20 cellular contexts compared by ENCODE assay signal in genomic region chr20:62096421-62097380, GRCh38. TPM values are rescaled to one million over a fixed set of nuclear protein-coding genes. Genes with fewer than 3 reads are reported as not detected.
DNase-seq lines count a peak whose midpoint lies in the region; ATAC-seq, FAIRE-seq and TF ChIP-seq lines count a peak whose summit lies in the region.
"Had no signal": no experiment of that assay in that cellular context is flagged by ENCODE, and none has a peak within 500 bp of the region (broad histone marks: within the 10 kb centered on the region; RNA-seq: fewer than 3 reads in every experiment).

No MANE protein-coding gene starts in this region.

- H3K4me1 Mint-ChIP-seq in osteocyte (ENCODE audit: unreplicated experiment) = no peaks in the 10 kb centered on the region
- H3K4me1 Mint-ChIP-seq: CD4-positive, CD25-positive, alpha-beta regulatory T cell; CD8-positive, alpha-beta memory T cell; H9 had no signal

- peaks cover 2% of the 10 kb centered on the region for H3K36me3 Mint-ChIP-seq in osteocyte (ENCODE audit: unreplicated experiment)

- TF ChIP-seq CTCF in HepG2 (CRISPR knock-in tag; IDR thresholded peaks at IDR 0.05) = peak; percentile 68
- TF ChIP-seq CTCF in right lobe of liver (IDR thresholded peaks at IDR 0.05) = no peak
- TF ChIP-seq CTCF in osteocyte (IDR thresholded peaks at IDR 0.05) = no peak

- intact Hi-C loops in HepG2 (cut with micrococcal nuclease; ENCODE audit: unreplicated experiment) = no loop called here
- intact Hi-C loops in right lobe of liver (cut with DNase I) = no loop called here

- H2AFZ ChIP-seq in HepG2 (ENCODE audit: low read length) = no peak overlapping the region

- H4K20me1 ChIP-seq in HepG2 (ENCODE audit: insufficient read depth, low read length) = no peaks in the 10 kb centered on the region; the same call in 1 of the 2 replicates

- peak; percentile 49 for ATAC-seq in HepG2
- no peak for ATAC-seq in right lobe of liver
- ATAC-seq in HG02885 (IDR thresholded peaks at IDR 0.05; ENCODE audit: poor library complexity, unreplicated experiment) = no peak
- ATAC-seq: A549, K562 had no signal

- no peak for TF ChIP-seq POLR2A in HepG2 (IDR thresholded peaks at IDR 0.05; ENCODE audit: insufficient read depth in 1 of 2, low read depth in 2 of 2, low read length in 2 of 2)
- no peak for TF ChIP-seq POLR2A in right lobe of liver (IDR thresholded peaks at IDR 0.05)

- in situ Hi-C loops in HepG2 (cut with HindIII; ENCODE audit: extremely low pct_ligation_motif_present, low pct_unique_long_range_greater_than_20kb) = no loop called here

- POLR2A ChIA-PET in HepG2 (lab: Yijun Ruan, JAX) = no interaction called here

- no peak overlapping the region for H3K4me3 ChIP-seq in HepG2 (replicated peaks in 1 of 3; ENCODE audit: insufficient read depth in 1 of 3, low read depth in 2 of 3, low read length in 3 of 3)
- no peak overlapping the region for H3K4me3 ChIP-seq in right lobe of liver
- H3K4me3 ChIP-seq: A549, K562 had no signal

- no peak overlapping the region for H3K27ac Mint-ChIP-seq in osteocyte (ENCODE audit: unreplicated experiment)
- H3K27ac Mint-ChIP-seq: CD4-positive, CD25-positive, alpha-beta regulatory T cell had no signal

- H3K36me3 ChIP-seq in HepG2 (replicated peaks in 1 of 2; ENCODE audit: control insufficient read depth in 1 of 2, insufficient read depth in 2 of 2, low read length in 2 of 2) = no peaks in the 10 kb centered on the region
- no peaks in the 10 kb centered on the region for H3K36me3 ChIP-seq in right lobe of liver

- H3K9me3 Mint-ChIP-seq in osteocyte (ENCODE audit: unreplicated experiment) = peaks cover 11% of the 10 kb centered on the region
- H3K9me3 Mint-ChIP-seq: H9 had no signal

- H3K79me2 ChIP-seq in HepG2 (ENCODE audit: insufficient read depth, low read length) = no peaks in the 10 kb centered on the region

- no peak overlapping the region for H3K27ac ChIP-seq in HepG2 (ENCODE audit: extremely low read length, insufficient read depth, low read length)
- no peak overlapping the region for H3K27ac ChIP-seq in right lobe of liver
- H3K27ac ChIP-seq: 22Rv1, A549 had no signal

- CTCF ChIA-PET in HepG2 (lab: Yijun Ruan, JAX; ENCODE audit: low intra/inter-chr PET ratio, low total read pairs) = no interaction called here

- H3K4me1 ChIP-seq in HepG2 (ENCODE audit: insufficient read depth, low read length) = no peaks in the 10 kb centered on the region
- H3K4me1 ChIP-seq in right lobe of liver = no peaks in the 10 kb centered on the region
- H3K4me1 ChIP-seq: A549 had no signal

- no peak overlapping the region for H3K4me3 Mint-ChIP-seq in osteocyte (ENCODE audit: unreplicated experiment)
- H3K4me3 Mint-ChIP-seq: CD4-positive, CD25-positive, alpha-beta regulatory T cell; CD8-positive, alpha-beta memory T cell; H9 had no signal

- FAIRE-seq in HepG2 (lab: Jason Lieb, UNC) (no peak), HTR-8/SVneo (lab: Jason Lieb, UNC) (peak; percentile 85)
- FAIRE-seq: A549, D721Med, G401.6, GM12892 had no signal

- no peak overlapping the region for H3K4me2 ChIP-seq in HepG2 (ENCODE audit: low read depth, low read length)
- H3K4me2 ChIP-seq: A549 had no signal

- no peak for TF ChIP-seq RAD21 in HepG2 (CRISPR knock-in tag; IDR thresholded peaks at IDR 0.05)

- H3K27me3 Mint-ChIP-seq in osteocyte (ENCODE audit: unreplicated experiment) = peaks cover 4% of the 10 kb centered on the region

- BruUV-seq in HepG2 (replicated peaks; lab: Mats Ljungman, UMichigan) = no TSS peak

- H3K9me3 ChIP-seq in HepG2 (ENCODE audit: low read length) (no peaks in the 10 kb centered on the region), right lobe of liver (peaks cover 0 to 3% (median 0%) of the 10 kb centered on the region in 4 donors)

- H3K27me3 ChIP-seq in HepG2 (ENCODE audit: control insufficient read depth in 1 of 2, insufficient read depth in 2 of 2, low read length in 2 of 2) (peaks cover 24 to 74% of the 10 kb centered on the region in 2 experiments), right lobe of liver (no peaks in the 10 kb centered on the region)

- no peak for DNase-seq in HepG2 (ENCODE audit: low spot score)
- DNase-seq in right lobe of liver = no peak
- DNase-seq in HTR-8/SVneo (ENCODE audit: insufficient read length, low spot score) = no peak
- peak; percentile 84 for DNase-seq in osteocyte (ENCODE audit: extremely low spot score, unreplicated experiment)
- no peak for DNase-seq in NCI-H1694 (lab: John Stamatoyannopoulos, UW)
- no peak for DNase-seq in iPS-NIHi7 (ENCODE audit: extremely low spot score)
- DNase-seq: C1 segment of cervical spinal cord; CD4-positive, CD25-positive, alpha-beta regulatory T cell; CD8-positive, alpha-beta memory T cell; COR-L47; GOT3; H9; IMR-90 had no signal

- H3K9ac ChIP-seq in HepG2 (ENCODE audit: insufficient read depth, low read depth, low read length) = no peak overlapping the region

- 54% methylated on average over 22 of the region's 30 CpGs for WGBS in HepG2 (ENCODE audit: low lambda C conversion rate)
- WGBS in right lobe of liver (ENCODE audit: insufficient coverage, low coverage, low lambda C conversion rate, missing lambda C conversion rate) = 88% methylated on average over 4 of the region's 30 CpGs

- TF ChIP-seq EP300 in HepG2 (IDR thresholded peaks at IDR 0.05; ENCODE audit: low read depth in 2 of 2, low read length in 2 of 2) (no peak), HepG2 (CRISPR knock-in tag; IDR thresholded peaks at IDR 0.05; ENCODE audit: borderline replicate concordance) (no peak)

RNA-seq across cellular contexts. Expression of gene LSM14B, which starts 25.6 kb away (rescaled TPM):
- total RNA-seq in HepG2 (2016; rRNA removed; fragmentation: Illumina TruSeq; extraction: Trizol) (77.7 and 79.2 TPM in 2 replicates), right lobe of liver (10 to 100 TPM in 5 of 6 experiments, 1 to 10 TPM in 1; 9.5 to 19.8 (median 14.2) TPM), osteocyte (67.8 and 68.7 TPM in 2 replicates)
- 24.5 and 25.5 TPM in 2 replicates for total RNA-seq in HepG2 (2016; cell fraction: cytosol; rRNA removed; fragmentation: Illumina TruSeq; extraction: Trizol; ENCODE audit: low read depth)
- 67.6 and 79.5 TPM in 2 replicates for total RNA-seq in HepG2 (2016; cell fraction: insoluble cytoplasmic fraction; rRNA removed; fragmentation: Illumina TruSeq; extraction: Trizol)
- total RNA-seq in HepG2 (2016; cell fraction: membrane; rRNA removed; fragmentation: Illumina TruSeq; extraction: Trizol) = 64.7 and 64.9 TPM in 2 replicates
- total RNA-seq in HepG2 (2016; cell fraction: nucleus; rRNA removed; fragmentation: Illumina TruSeq; extraction: Trizol) = 45.7 and 51.1 TPM in 2 replicates
- 43.3 and 50.4 TPM in 2 replicates for polyA plus RNA-seq in HepG2 (2011; rRNA removed)
- polyA plus RNA-seq in HepG2 (2011; cell fraction: cytosol; rRNA removed) = 24.6 and 38.4 TPM in 2 replicates
- polyA plus RNA-seq in HepG2 (2011; cell fraction: nucleus; rRNA removed) = 68.1 and 80.1 TPM in 2 replicates
- 35.5 and 43.9 TPM in 2 replicates for polyA plus RNA-seq in HepG2 (2012)
- 15.6 and 19.3 TPM in 2 replicates for polyA plus RNA-seq in HepG2 (2016; cell fraction: cytosol; fragmentation: Illumina TruSeq; extraction: Trizol; ENCODE audit: low read depth)
- 70.8 and 83.3 TPM in 2 replicates for polyA plus RNA-seq in HepG2 (2016; cell fraction: insoluble cytoplasmic fraction; fragmentation: Illumina TruSeq; extraction: Trizol; ENCODE audit: low read depth)
- 38.0 and 40.1 TPM in 2 replicates for polyA plus RNA-seq in HepG2 (2016; cell fraction: membrane; fragmentation: Illumina TruSeq; extraction: Trizol; ENCODE audit: low read depth)
- polyA plus RNA-seq in HepG2 (2016; cell fraction: nucleus; fragmentation: Illumina TruSeq; extraction: Trizol; ENCODE audit: insufficient read depth, low read depth) = 84.6 and 88.2 TPM in 2 replicates
- 41.0 and 77.9 TPM in 2 replicates for polyA minus RNA-seq in HepG2 (2011; rRNA and poly(A)+ RNA removed; ENCODE audit: low replicate concordance)
- polyA minus RNA-seq in HepG2 (2011; cell fraction: cytosol; rRNA and poly(A)+ RNA removed) = 22.8 and 27.3 TPM in 2 replicates
- polyA minus RNA-seq in HepG2 (2011; cell fraction: nucleus; rRNA and poly(A)+ RNA removed) = 35.0 and 37.7 TPM in 2 replicates

RNA-seq across cellular contexts. Expression of gene TAF4, which starts 31.0 kb away (rescaled TPM):
- total RNA-seq in HepG2 (2016; rRNA removed; fragmentation: Illumina TruSeq; extraction: Trizol) (12.0 and 12.2 TPM in 2 replicates), right lobe of liver (10 to 100 TPM in 4 of 6 experiments, 1 to 10 TPM in 2; 9.0 to 13.0 (median 11.3) TPM), osteocyte (17.3 and 22.8 TPM in 2 replicates)
- total RNA-seq in HepG2 (2016; cell fraction: cytosol; rRNA removed; fragmentation: Illumina TruSeq; extraction: Trizol; ENCODE audit: low read depth) = 13.2 and 13.9 TPM in 2 replicates
- total RNA-seq in HepG2 (2016; cell fraction: insoluble cytoplasmic fraction; rRNA removed; fragmentation: Illumina TruSeq; extraction: Trizol) = 10.5 and 10.7 TPM in 2 replicates
- 14.0 and 18.0 TPM in 2 replicates for total RNA-seq in HepG2 (2016; cell fraction: membrane; rRNA removed; fragmentation: Illumina TruSeq; extraction: Trizol)
- 14.1 and 16.1 TPM in 2 replicates for total RNA-seq in HepG2 (2016; cell fraction: nucleus; rRNA removed; fragmentation: Illumina TruSeq; extraction: Trizol)
- polyA plus RNA-seq in HepG2 (2011; rRNA removed) = 5.9 and 6.6 TPM in 2 replicates
- 5.5 and 6.6 TPM in 2 replicates for polyA plus RNA-seq in HepG2 (2011; cell fraction: cytosol; rRNA removed)
- polyA plus RNA-seq in HepG2 (2011; cell fraction: nucleus; rRNA removed) = 27.0 and 32.1 TPM in 2 replicates
- 18.4 and 21.6 TPM in 2 replicates for polyA plus RNA-seq in HepG2 (2012)
- 2.0 and 2.2 TPM in 2 replicates for polyA plus RNA-seq in HepG2 (2016; cell fraction: cytosol; fragmentation: Illumina TruSeq; extraction: Trizol; ENCODE audit: low read depth)
- polyA plus RNA-seq in HepG2 (2016; cell fraction: insoluble cytoplasmic fraction; fragmentation: Illumina TruSeq; extraction: Trizol; ENCODE audit: low read depth) = 19.2 and 31.8 TPM in 2 replicates
- polyA plus RNA-seq in HepG2 (2016; cell fraction: membrane; fragmentation: Illumina TruSeq; extraction: Trizol; ENCODE audit: low read depth) = 8.0 and 10.2 TPM in 2 replicates
- polyA plus RNA-seq in HepG2 (2016; cell fraction: nucleus; fragmentation: Illumina TruSeq; extraction: Trizol; ENCODE audit: insufficient read depth, low read depth) = 44.2 and 48.9 TPM in 2 replicates
- 9.9 and 36.8 TPM in 2 replicates for polyA minus RNA-seq in HepG2 (2011; rRNA and poly(A)+ RNA removed; ENCODE audit: low replicate concordance)
- 21.1 and 21.8 TPM in 2 replicates for polyA minus RNA-seq in HepG2 (2011; cell fraction: cytosol; rRNA and poly(A)+ RNA removed)
- polyA minus RNA-seq in HepG2 (2011; cell fraction: nucleus; rRNA and poly(A)+ RNA removed) = 21.1 and 25.4 TPM in 2 replicates

RNA-seq across cellular contexts. Expression of gene PSMA7, which starts 46.5 kb away (rescaled TPM):
- total RNA-seq in HepG2 (2016; rRNA removed; fragmentation: Illumina TruSeq; extraction: Trizol) = 531 and 639 TPM in 2 replicates
- total RNA-seq in HepG2 (2016; cell fraction: cytosol; rRNA removed; fragmentation: Illumina TruSeq; extraction: Trizol; ENCODE audit: low read depth) = 280 and 300 TPM in 2 replicates
- total RNA-seq in HepG2 (2016; cell fraction: insoluble cytoplasmic fraction; rRNA removed; fragmentation: Illumina TruSeq; extraction: Trizol) = 555 and 661 TPM in 2 replicates
- 259 and 300 TPM in 2 replicates for total RNA-seq in HepG2 (2016; cell fraction: membrane; rRNA removed; fragmentation: Illumina TruSeq; extraction: Trizol)
- 259 and 270 TPM in 2 replicates for total RNA-seq in HepG2 (2016; cell fraction: nucleus; rRNA removed; fragmentation: Illumina TruSeq; extraction: Trizol)
- polyA plus RNA-seq in HepG2 (2011; rRNA removed) = 571 and 631 TPM in 2 replicates
- 539 and 602 TPM in 2 replicates for polyA plus RNA-seq in HepG2 (2011; cell fraction: cytosol; rRNA removed)
- 375 and 401 TPM in 2 replicates for polyA plus RNA-seq in HepG2 (2011; cell fraction: nucleus; rRNA removed)
- polyA plus RNA-seq in HepG2 (2012) = 283 and 330 TPM in 2 replicates
- polyA plus RNA-seq in HepG2 (2016; cell fraction: cytosol; fragmentation: Illumina TruSeq; extraction: Trizol; ENCODE audit: low read depth) = 290 and 328 TPM in 2 replicates
- 656 and 720 TPM in 2 replicates for polyA plus RNA-seq in HepG2 (2016; cell fraction: insoluble cytoplasmic fraction; fragmentation: Illumina TruSeq; extraction: Trizol; ENCODE audit: low read depth)
- 233 and 270 TPM in 2 replicates for polyA plus RNA-seq in HepG2 (2016; cell fraction: membrane; fragmentation: Illumina TruSeq; extraction: Trizol; ENCODE audit: low read depth)
- 418 and 431 TPM in 2 replicates for polyA plus RNA-seq in HepG2 (2016; cell fraction: nucleus; fragmentation: Illumina TruSeq; extraction: Trizol; ENCODE audit: insufficient read depth, low read depth)
- polyA minus RNA-seq in HepG2 (2011; rRNA and poly(A)+ RNA removed; ENCODE audit: low replicate concordance) = 380 and 541 TPM in 2 replicates
- 93.0 and 111 TPM in 2 replicates for polyA minus RNA-seq in HepG2 (2011; cell fraction: cytosol; rRNA and poly(A)+ RNA removed)
- 111 and 120 TPM in 2 replicates for polyA minus RNA-seq in HepG2 (2011; cell fraction: nucleus; rRNA and poly(A)+ RNA removed)
- 100 to 1,000 TPM; 108 to 268 (median 116) TPM for total RNA-seq in right lobe of liver
- total RNA-seq in osteocyte = 209 and 217 TPM in 2 replicates

RNA-seq across cellular contexts. Expression of gene SS18L1, which starts 46.9 kb away (rescaled TPM):
- total RNA-seq in HepG2 (2016; rRNA removed; fragmentation: Illumina TruSeq; extraction: Trizol) = 15.3 and 17.8 TPM in 2 replicates
- total RNA-seq in HepG2 (2016; cell fraction: cytosol; rRNA removed; fragmentation: Illumina TruSeq; extraction: Trizol; ENCODE audit: low read depth) = 8.6 and 10.0 TPM in 2 replicates
- 14.3 and 17.3 TPM in 2 replicates for total RNA-seq in HepG2 (2016; cell fraction: insoluble cytoplasmic fraction; rRNA removed; fragmentation: Illumina TruSeq; extraction: Trizol)
- total RNA-seq in HepG2 (2016; cell fraction: membrane; rRNA removed; fragmentation: Illumina TruSeq; extraction: Trizol) = 13.2 and 13.6 TPM in 2 replicates
- 21.3 and 26.0 TPM in 2 replicates for total RNA-seq in HepG2 (2016; cell fraction: nucleus; rRNA removed; fragmentation: Illumina TruSeq; extraction: Trizol)
- polyA plus RNA-seq in HepG2 (2011; rRNA removed) = 27.6 and 32.0 TPM in 2 replicates
- 13.9 and 24.3 TPM in 2 replicates for polyA plus RNA-seq in HepG2 (2011; cell fraction: cytosol; rRNA removed)
- polyA plus RNA-seq in HepG2 (2011; cell fraction: nucleus; rRNA removed) = 94.6 and 141 TPM in 2 replicates
- 16.9 and 17.6 TPM in 2 replicates for polyA plus RNA-seq in HepG2 (2012)
- polyA plus RNA-seq in HepG2 (2016; cell fraction: cytosol; fragmentation: Illumina TruSeq; extraction: Trizol; ENCODE audit: low read depth) = 2.6 and 2.8 TPM in 2 replicates
- 12.8 and 13.4 TPM in 2 replicates for polyA plus RNA-seq in HepG2 (2016; cell fraction: insoluble cytoplasmic fraction; fragmentation: Illumina TruSeq; extraction: Trizol; ENCODE audit: low read depth)
- 5.4 and 6.3 TPM in 2 replicates for polyA plus RNA-seq in HepG2 (2016; cell fraction: membrane; fragmentation: Illumina TruSeq; extraction: Trizol; ENCODE audit: low read depth)
- polyA plus RNA-seq in HepG2 (2016; cell fraction: nucleus; fragmentation: Illumina TruSeq; extraction: Trizol; ENCODE audit: insufficient read depth, low read depth) = 60.6 and 69.1 TPM in 2 replicates
- 32.8 and 53.5 TPM in 2 replicates for polyA minus RNA-seq in HepG2 (2011; rRNA and poly(A)+ RNA removed; ENCODE audit: low replicate concordance)
- polyA minus RNA-seq in HepG2 (2011; cell fraction: cytosol; rRNA and poly(A)+ RNA removed) = 14.5 and 16.4 TPM in 2 replicates
- polyA minus RNA-seq in HepG2 (2011; cell fraction: nucleus; rRNA and poly(A)+ RNA removed) = 30.1 and 33.4 TPM in 2 replicates
- total RNA-seq in right lobe of liver = 10 to 100 TPM; 14.1 to 26.5 (median 23.7) TPM
- 18.3 and 19.9 TPM in 2 replicates for total RNA-seq in osteocyte
